15 cellular contexts compared by ENCODE assay signal in the genomic region with DNA sequence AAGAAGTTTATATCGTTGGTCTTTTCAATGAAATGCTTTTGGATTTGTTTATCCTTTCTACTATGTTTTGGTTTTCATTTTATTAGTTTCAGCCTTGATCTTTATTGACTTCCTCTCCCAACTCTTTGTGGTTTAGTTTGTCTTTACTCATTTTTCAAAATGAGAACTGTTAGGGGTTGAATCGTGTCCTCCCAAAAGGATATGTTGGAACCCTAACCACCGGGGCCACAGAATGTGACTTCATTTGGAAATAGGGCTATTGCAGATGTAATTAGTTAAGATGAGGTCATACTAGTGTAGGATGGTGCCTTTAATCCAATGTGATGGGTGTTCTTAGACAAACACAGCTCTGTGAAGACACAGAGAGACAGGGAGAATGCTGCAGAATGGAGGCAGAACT.
"Had no signal": no experiment of that assay in that cellular context is flagged by ENCODE, and none has a peak within 500 bp of the region (broad histone marks: within the 10 kb centered on the region; RNA-seq: fewer than 3 reads in every experiment).

No MANE protein-coding gene starts in this region.

- H2AFZ ChIP-seq: hepatocyte, parathyroid adenoma had no signal

- DNase-seq: activated CD4-positive, CD25-positive, alpha-beta regulatory T cell treated with anti-CD3 and anti-CD28 coated beads, Interleukin-2, amount 50 U/mL, for 72 hours; activated effector memory CD4-positive, alpha-beta T cell treated with Interleukin-2 at 50 U/mL for 16 hours; central memory CD4-positive, alpha-beta T cell; effector memory CD4-positive, alpha-beta T cell; stimulated activated CD4-positive, alpha-beta T cell treated with anti-CD3 and anti-CD28 coated beads, Interleukin-4, amount 100 ng/mL, for 4 hours; stimulated activated naive CD8-positive, alpha-beta T cell treated with anti-CD3 and anti-CD28 coated beads, Interleukin-15, amount 100 ng/mL, for 72 hours; testis had no signal

- H3K27me3 ChIP-seq: hepatocyte, testis had no signal

- H3K4me1 Mint-ChIP-seq: activated naive CD4-positive, alpha-beta T cell treated with anti-CD3 and anti-CD28 coated beads, Interleukin-2, amount 50 U/mL, for 24 hours; mesothelial cell of epicardium; neural crest cell; stimulated activated naive CD8-positive, alpha-beta T cell treated with anti-CD3 and anti-CD28 coated beads, Interleukin-15, amount 100 ng/mL, for 72 hours had no signal

- H3K9ac ChIP-seq: parathyroid adenoma had no signal

- H3K27ac ChIP-seq: coronary artery, epithelial cell of prostate, hepatocyte, parathyroid adenoma, testis had no signal

- H3K4me3 ChIP-seq: coronary artery, hepatocyte, testis had no signal

- H3K4me1 ChIP-seq: testis had no signal

- H3K27ac Mint-ChIP-seq: activated naive CD4-positive, alpha-beta T cell treated with anti-CD3 and anti-CD28 coated beads, Interleukin-2, amount 50 U/mL, for 24 hours; mesothelial cell of epicardium; stimulated activated naive CD8-positive, alpha-beta T cell treated with anti-CD3 and anti-CD28 coated beads, Interleukin-15, amount 100 ng/mL, for 72 hours; T-helper 2 cell treated with Interferon-gamma antibody and Interleukin-4, amounts not matched to agents 5 μg/mL and 100 μg/mL, for 36 hours had no signal

- H3K4me2 ChIP-seq: hepatocyte had no signal

- H3K9me3 ChIP-seq: testis had no signal

- H3K4me3 Mint-ChIP-seq: activated naive CD4-positive, alpha-beta T cell treated with anti-CD3 and anti-CD28 coated beads, Interleukin-2, amount 50 U/mL, for 24 hours; mesothelial cell of epicardium; neural crest cell; stimulated activated naive CD8-positive, alpha-beta T cell treated with anti-CD3 and anti-CD28 coated beads, Interleukin-15, amount 100 ng/mL, for 72 hours; T-helper 2 cell treated with Interferon-gamma antibody and Interleukin-4, amounts not matched to agents 5 μg/mL and 100 μg/mL, for 36 hours had no signal

- H3K9me3 Mint-ChIP-seq: activated naive CD4-positive, alpha-beta T cell treated with anti-CD3 and anti-CD28 coated beads, Interleukin-2, amount 50 U/mL, for 24 hours had no signal

- H3K36me3 Mint-ChIP-seq: mesothelial cell of epicardium had no signal

- H3K27me3 Mint-ChIP-seq: stimulated activated naive CD8-positive, alpha-beta T cell treated with anti-CD3 and anti-CD28 coated beads, Interleukin-15, amount 100 ng/mL, for 72 hours had no signal

- H3K79me2 ChIP-seq: hepatocyte, parathyroid adenoma had no signal

- ATAC-seq: stimulated activated naive CD8-positive, alpha-beta T cell treated with anti-CD3 and anti-CD28 coated beads, Interleukin-15, amount 100 ng/mL, for 72 hours had no signal
